ENCODE assay signal across 8 cellular contexts in genomic region chr19:58380736-58381459, GRCh38. TPM values are rescaled to one million over a fixed set of nuclear protein-coding genes. Genes with fewer than 3 reads are reported as not detected.
DNase-seq lines count a peak whose midpoint lies in the region; ATAC-seq, FAIRE-seq and TF ChIP-seq lines count a peak whose summit lies in the region.

Gene ZNF837, minus strand, starts transcription at chr19:58381030. Its CDS starts 11,698 bp downstream, at chr19:58369332.

- H3K4me3 Mint-ChIP-seq in mesothelial cell of epicardium = peak within 1 kb of the TSS; percentile 86

- CTCF ChIA-PET in endothelial cell of umbilical vein (lab: Charles Lee) = no interaction called here

- TF ChIP-seq CTCF in OCI-LY3 (IDR thresholded peaks at IDR 0.05; ENCODE audit: low read depth, low read length) (no peak), endothelial cell of umbilical vein (IDR thresholded peaks at IDR 0.05; ENCODE audit: extremely low read depth in 1 of 2, insufficient read depth in 1 of 2, low read depth in 1 of 2, low read length in 2 of 2) (no peak), mesothelial cell of epicardium (IDR thresholded peaks at IDR 0.05; ENCODE audit: unreplicated experiment) (no peak)

- peak; percentile 99 for DNase-seq in DMS 273 treated with DMSO at 0.1 percent for 48 hours (lab: John Stamatoyannopoulos, UW)
- DNase-seq in HuH-7.5 (ENCODE audit: low spot score) = peak; percentile 97
- DNase-seq in activated T-cell treated with anti-CD3 and anti-CD28 coated beads for 24 hours (ENCODE audit: low read depth) = peak; percentile 95
- DNase-seq in endothelial cell of umbilical vein (ENCODE audit: low read depth, low spot score) = peak; percentile 100
- peak; percentile 95 to 96 for DNase-seq in mesothelial cell of epicardium (ENCODE audit: low spot score in 2 of 2, unreplicated experiment in 2 of 2)
- peak; percentile 95 to 98 for DNase-seq in stimulated activated CD8-positive, alpha-beta memory T cell treated with anti-CD3 and anti-CD28 coated beads, Interleukin-15, amount 100 ng/mL, for 4 hours (ENCODE audit: low read depth in 2 of 2)

- TF ChIP-seq POLR2A in endothelial cell of umbilical vein (IDR thresholded peaks at IDR 0.05; ENCODE audit: low read depth, low read length) = peak; percentile 72

- BruUV-seq in endothelial cell of umbilical vein (replicated peaks; lab: Mats Ljungman, UMichigan) = no TSS peak

- ATAC-seq in GM21528 (IDR thresholded peaks at IDR 0.05; ENCODE audit: low FRiP score, unreplicated experiment) = peak; percentile 77

- H3K79me2 ChIP-seq in OCI-LY3 (ENCODE audit: low read length) (peaks cover 26% of the 10 kb centered on the region), endothelial cell of umbilical vein (ENCODE audit: control insufficient read depth, insufficient read depth, low read length) (no peaks in the 10 kb centered on the region)

- H3K27ac Mint-ChIP-seq in mesothelial cell of epicardium = peak within 1 kb of the TSS; percentile 96

- H3K9me3 Mint-ChIP-seq in mesothelial cell of epicardium = no peaks in the 10 kb centered on the region

- no peaks in the 10 kb centered on the region for H3K9me3 ChIP-seq in OCI-LY3 (ENCODE audit: insufficient read depth, low read length)
- H3K9me3 ChIP-seq in endothelial cell of umbilical vein (replicated peaks; ENCODE audit: control insufficient read depth, insufficient read depth, low read length) = no peaks in the 10 kb centered on the region

- H3K27me3 Mint-ChIP-seq in mesothelial cell of epicardium (ENCODE audit: low read depth) = no peaks in the 10 kb centered on the region

- H3K9me1 ChIP-seq in endothelial cell of umbilical vein (replicated peaks; ENCODE audit: control insufficient read depth, extremely low read depth, insufficient read depth, low read length) = no peaks in the 10 kb centered on the region

- FAIRE-seq in endothelial cell of umbilical vein (lab: Jason Lieb, UNC) = peak; percentile 100

- H3K4me1 ChIP-seq in OCI-LY3 (ENCODE audit: low read length) = peaks cover 26% of the 10 kb centered on the region
- peaks cover 8% of the 10 kb centered on the region for H3K4me1 ChIP-seq in endothelial cell of umbilical vein (ENCODE audit: control insufficient read depth, extremely low read depth, insufficient read depth, low read length)

- POLR2A ChIA-PET in endothelial cell of umbilical vein (lab: Charles Lee) = interaction anchor here (0.9 kb wide), 1 partner anchor 19 kb away, joined by 3 read pairs; the partner anchor contains the start of gene ZNF497

- peak within 1 kb of the TSS; percentile 76 for H3K27ac ChIP-seq in OCI-LY3 (ENCODE audit: low read length)
- H3K27ac ChIP-seq in endothelial cell of umbilical vein (ENCODE audit: insufficient read depth, low read depth, low read length) = peak within 1 kb of the TSS; percentile 63

- H3K4me2 ChIP-seq in OCI-LY3 (ENCODE audit: low read length) (peak within 1 kb of the TSS; percentile 97), endothelial cell of umbilical vein (ENCODE audit: insufficient read depth, low read length) (peak within 1 kb of the TSS; percentile 58)

- H3K36me3 ChIP-seq in OCI-LY3 (replicated peaks; ENCODE audit: low read depth, low read length) (no peaks in the 10 kb centered on the region), endothelial cell of umbilical vein (ENCODE audit: control insufficient read depth in 2 of 2, extremely low read depth in 1 of 2, insufficient read depth in 2 of 2, low read length in 2 of 2) (no peaks in the 10 kb centered on the region)

- peaks cover 21% of the 10 kb centered on the region for H3K4me1 Mint-ChIP-seq in mesothelial cell of epicardium

- peak within 1 kb of the TSS; percentile 84 for H3K9ac ChIP-seq in OCI-LY3 (ENCODE audit: low read length)
- H3K9ac ChIP-seq in endothelial cell of umbilical vein (replicated peaks; ENCODE audit: extremely low read depth, insufficient read depth, low read length) = peak within 1 kb of the TSS; percentile 58

- dilution Hi-C loops in endothelial cell of umbilical vein (cut with MboI; ENCODE audit: extremely low pct_ligation_motif_present, low sequenced_read_pairs) = no loop called here

- intact Hi-C loops in endothelial cell of umbilical vein (cut with micrococcal nuclease) = loop anchor here (1.0 to 2.0 kb wide), 7 partner anchors 19 to 152 kb away; partner anchors contain the start of genes ERVK3-1, ZNF497, ZNF544 and ZNF8

- peak within 1 kb of the TSS; percentile 84 for H3K4me3 ChIP-seq in OCI-LY3 (ENCODE audit: low read length)
- H3K4me3 ChIP-seq in endothelial cell of umbilical vein (replicated peaks in 1 of 3; ENCODE audit: insufficient read depth in 1 of 3, low read depth in 1 of 3, low read length in 3 of 3) = peak within 1 kb of the TSS; percentile 59 to 84 (median 72)

- H4K20me1 ChIP-seq in OCI-LY3 (ENCODE audit: insufficient read depth, low read length) = no peaks in the 10 kb centered on the region
- no peaks in the 10 kb centered on the region for H4K20me1 ChIP-seq in endothelial cell of umbilical vein (replicated peaks; ENCODE audit: control insufficient read depth, extremely low read depth, insufficient read depth, low read length)

- H3K27me3 ChIP-seq in OCI-LY3 (ENCODE audit: low read depth, low read length) (no peaks in the 10 kb centered on the region), endothelial cell of umbilical vein (ENCODE audit: control insufficient read depth in 2 of 2, insufficient read depth in 2 of 2, low read length in 2 of 2) (no peaks in the 10 kb centered on the region)

- H2AFZ ChIP-seq in OCI-LY3 (ENCODE audit: low read depth, low read length) (peak within 1 kb of the TSS; percentile 49), endothelial cell of umbilical vein (ENCODE audit: low read depth, low read length) (peak within 1 kb of the TSS; percentile 71)

- H3K36me3 Mint-ChIP-seq in mesothelial cell of epicardium = no peaks in the 10 kb centered on the region

TF ChIP-seq in endothelial cell of umbilical vein, 7 proteins besides CTCF, POLR2A, EP300 and RAD21:
- TF ChIP-seq POLR2AphosphoS5 (IDR thresholded peaks at IDR 0.05; ENCODE audit: insufficient read depth, low read depth, low read length) (peak; percentile 86), EZH2 (IDR thresholded peaks at IDR 0.05; ENCODE audit: borderline replicate concordance, low read depth, low read length, severe bottlenecking) (no peak), JUN (IDR thresholded peaks at IDR 0.05; ENCODE audit: borderline replicate concordance, insufficient read depth, insufficient read length, low read depth) (no peak), GATA2 (IDR thresholded peaks at IDR 0.05; ENCODE audit: insufficient read depth, insufficient read length, low read depth, low read length) (no peak), MYC (IDR thresholded peaks at IDR 0.05; ENCODE audit: low read depth, low read length) (peak; percentile 75), FOS (IDR thresholded peaks at IDR 0.05; ENCODE audit: borderline replicate concordance, insufficient read depth, low read length) (peak; percentile 6), MAX (IDR thresholded peaks at IDR 0.05; ENCODE audit: insufficient read depth, insufficient read length) (peak; percentile 41)

RNA-seq across cellular contexts. Expression of gene ZNF837, which starts in this region (rescaled TPM):
- total RNA-seq in endothelial cell of umbilical vein (1.4 and 1.7 TPM in 2 replicates), mesothelial cell of epicardium (3.1 to 4.2 TPM (median 3.9 TPM) in 3 replicates)
- 1.6 and 2.8 TPM in 2 replicates for polyA plus RNA-seq in endothelial cell of umbilical vein
- polyA plus RNA-seq in endothelial cell of umbilical vein (2011; cell fraction: cytosol; rRNA removed) = 0.57 and 1.4 TPM in 2 replicates
- polyA plus RNA-seq in endothelial cell of umbilical vein (2011; cell fraction: nucleus; rRNA removed) = 0.59 and 0.67 TPM in 2 replicates
- 0.74 and 2.0 TPM in 2 replicates for polyA plus RNA-seq in endothelial cell of umbilical vein (2012)
- polyA minus RNA-seq in endothelial cell of umbilical vein = 0.49 and 0.92 TPM in 2 replicates
- polyA minus RNA-seq in endothelial cell of umbilical vein (2011; cell fraction: cytosol; rRNA and poly(A)+ RNA removed) = 2.0 TPM
- polyA minus RNA-seq in endothelial cell of umbilical vein (2011; cell fraction: nucleus; rRNA and poly(A)+ RNA removed) = 0.77 TPM in 2 replicates

Comparison
In these comparisons a context has a peak if more than half of its experiments do, and no peak if none do; other contexts are left out.
1. Peak in every context shown above with its lines: DNase-seq, ATAC-seq, H3K4me3 ChIP-seq and H3K27ac ChIP-seq.